Comparison of ENCODE assay signal across 27 cellular contexts in the genomic region with DNA sequence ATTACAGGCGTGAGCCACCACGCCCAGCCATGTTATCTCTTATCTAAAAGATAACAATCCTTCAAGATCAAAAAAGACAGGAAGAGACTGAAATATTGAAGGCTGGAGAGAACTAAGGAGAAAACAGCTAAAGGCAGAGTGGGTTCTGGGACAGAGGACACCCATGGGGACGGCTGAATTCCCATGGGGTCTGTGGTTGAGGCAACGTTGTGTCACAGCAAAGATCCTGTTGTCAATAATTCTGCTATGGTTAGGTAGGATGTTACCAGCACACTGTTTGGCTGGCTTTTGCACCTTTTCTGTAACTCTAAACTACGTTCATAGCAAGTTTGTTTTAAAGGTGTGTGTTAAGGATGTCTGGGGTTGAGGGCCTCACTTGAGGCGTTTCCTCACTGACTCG.
"Had no signal": no experiment of that assay in that cellular context is flagged by ENCODE, and none has a peak within 500 bp of the region (broad histone marks: within the 10 kb centered on the region; RNA-seq: fewer than 3 reads in every experiment).

No MANE protein-coding gene starts in this region.

- DNase-seq: colonic mucosa; dermis blood vessel endothelial cell; effector memory CD8-positive, alpha-beta T cell; hypothalamus; immature natural killer cell; islet precursor cell; kidney glomerular epithelial cell; left colon; left ventricle myocardium inferior; lower lobe of right lung; mucosa of descending colon; naive thymus-derived CD4-positive, alpha-beta T cell; occipital lobe; ovary; posterior cingulate gyrus; psoas muscle; right cardiac atrium; stimulated activated CD4-positive, alpha-beta T cell treated with anti-CD3 and anti-CD28 coated beads, Interleukin-15, amount 100 ng/mL, for 24 hours; stimulated activated CD4-positive, alpha-beta T cell treated with anti-CD3 and anti-CD28 coated beads, Interleukin-2, amount 100 ng/mL, for 48 hours; stimulated activated CD8-positive, alpha-beta memory T cell treated with anti-CD3 and anti-CD28 coated beads, Interleukin-4, amount 100 ng/mL, for 48 hours; stimulated activated naive CD4-positive, alpha-beta T cell treated with Interleukin-2 at 50 U/mL for 16 hours; stomach; thyroid gland had no signal

- H3K4me3 Mint-ChIP-seq: central memory CD8-positive, alpha-beta T cell; effector memory CD8-positive, alpha-beta T cell; immature natural killer cell; naive thymus-derived CD4-positive, alpha-beta T cell; nephron; type B pancreatic cell had no signal

- H3K4me1 Mint-ChIP-seq: central memory CD8-positive, alpha-beta T cell had no signal

- ATAC-seq: effector memory CD8-positive, alpha-beta T cell; left colon; lower lobe of right lung; mucosa of descending colon; naive thymus-derived CD4-positive, alpha-beta T cell; psoas muscle; right cardiac atrium had no signal

- H3K27me3 ChIP-seq: colonic mucosa, ovary, stomach, thyroid gland had no signal

- H3K9me3 ChIP-seq: colonic mucosa, left ventricle myocardium inferior, lower lobe of right lung, mucosa of descending colon, ovary, psoas muscle, stomach, thyroid gland had no signal

- H3K27ac ChIP-seq: colonic mucosa, left ventricle myocardium inferior, lower lobe of right lung, ovary, psoas muscle, skin epidermis, stomach, thyroid gland had no signal

- H3K27ac Mint-ChIP-seq: effector memory CD8-positive, alpha-beta T cell; immature natural killer cell; naive thymus-derived CD4-positive, alpha-beta T cell; nephron; type B pancreatic cell had no signal

- H3K36me3 ChIP-seq: colonic mucosa, left ventricle myocardium inferior, lower lobe of right lung, ovary, stomach, thyroid gland had no signal

- H3K9me3 Mint-ChIP-seq: immature natural killer cell, nephron had no signal

- H3K4me1 ChIP-seq: colonic mucosa, left ventricle myocardium inferior, lower lobe of right lung, psoas muscle, thyroid gland had no signal

- H3K36me3 Mint-ChIP-seq: immature natural killer cell; naive thymus-derived CD4-positive, alpha-beta T cell had no signal

- H3K27me3 Mint-ChIP-seq: central memory CD8-positive, alpha-beta T cell had no signal

- H3K4me3 ChIP-seq: colonic mucosa, left ventricle myocardium inferior, lower lobe of right lung, mucosa of descending colon, ovary, psoas muscle, skin epidermis, stomach, thyroid gland had no signal
